Comparison of ENCODE assay signal across 8 cellular contexts in genomic region chr19:48806518-48806817, GRCh38. TPM values are rescaled to one million over a fixed set of nuclear protein-coding genes. Genes with fewer than 3 reads are reported as not detected.
DNase-seq lines count a peak whose midpoint lies in the region; ATAC-seq and TF ChIP-seq lines count a peak whose summit lies in the region.
"Had no signal": no experiment of that assay in that cellular context is flagged by ENCODE, and none has a peak within 500 bp of the region (broad histone marks: within the 10 kb centered on the region; RNA-seq: fewer than 3 reads in every experiment).

No MANE protein-coding gene starts in this region.

- peak; percentile 90 for DNase-seq in ELF-1 (ENCODE audit: low read depth, low spot score)
- peak; percentile 50 for DNase-seq in SW480 (ENCODE audit: low spot score)
- DNase-seq in inferior parietal cortex (ENCODE audit: extremely low spot score): peak; percentile 75
- no peak for DNase-seq in HFFc6
- DNase-seq: cortex of kidney had no signal

- TF ChIP-seq CTCF in HFFc6 (IDR thresholded peaks at IDR 0.05): no peak

- H3K27ac Mint-ChIP-seq in HFFc6: no peak overlapping the region

- no peak overlapping the region for H3K4me3 Mint-ChIP-seq in HFFc6

- H3K4me1 Mint-ChIP-seq in HFFc6 (ENCODE audit: low read depth): peaks cover 17% of the 10 kb centered on the region

- no peaks in the 10 kb centered on the region for H3K9me3 Mint-ChIP-seq in HFFc6

- H3K27me3 Mint-ChIP-seq in HFFc6 (ENCODE audit: insufficient read depth): no peaks in the 10 kb centered on the region; the same call in 1 of the 2 replicates

- no peak for ATAC-seq in HG03571 (IDR thresholded peaks at IDR 0.05; ENCODE audit: unreplicated experiment)
- no peak for ATAC-seq in HG03196 (IDR thresholded peaks at IDR 0.05; ENCODE audit: unreplicated experiment)

- H3K36me3 Mint-ChIP-seq in HFFc6 (ENCODE audit: low read depth): no peaks in the 10 kb centered on the region

RNA-seq across cellular contexts. Expression of gene BCAT2, which starts 4.4 kb away (rescaled TPM):
- 10 to 100 TPM; 31.3 to 41.2 (median 34.0) TPM for total RNA-seq in HFFc6 (2021; fragmentation: NEBNext Ultra II Directional; extraction: Animal tissue kit (Norgen Biotek cat#: 25700))

RNA-seq across cellular contexts. Expression of gene HSD17B14, which starts 29.8 kb away (rescaled TPM):
- total RNA-seq in HFFc6 (2021; fragmentation: NEBNext Ultra II Directional; extraction: Animal tissue kit (Norgen Biotek cat#: 25700)): 1 to 10 TPM; 2.9 to 10.0 (median 8.9) TPM

RNA-seq across cellular contexts. Expression of gene FGF21, which starts 51.1 kb away (rescaled TPM):
- not detected for total RNA-seq in HFFc6 (2021; fragmentation: NEBNext Ultra II Directional; extraction: Animal tissue kit (Norgen Biotek cat#: 25700))
- total RNA-seq: renal cortical epithelial cell had no signal

RNA-seq across cellular contexts. Expression of gene FUT1, which starts 54.0 kb away (rescaled TPM):
- under 1 TPM in 3 of 6 experiments, not detected in 3; 0.05 to 0.06 (median 0.05) TPM for total RNA-seq in HFFc6 (2021; fragmentation: NEBNext Ultra II Directional; extraction: Animal tissue kit (Norgen Biotek cat#: 25700))

RNA-seq across cellular contexts. Expression of gene IZUMO1, which starts 59.8 kb away (rescaled TPM):
- total RNA-seq in HFFc6 (2021; fragmentation: NEBNext Ultra II Directional; extraction: Animal tissue kit (Norgen Biotek cat#: 25700)): not detected
- total RNA-seq: renal cortical epithelial cell had no signal
